In the genomic region with DNA sequence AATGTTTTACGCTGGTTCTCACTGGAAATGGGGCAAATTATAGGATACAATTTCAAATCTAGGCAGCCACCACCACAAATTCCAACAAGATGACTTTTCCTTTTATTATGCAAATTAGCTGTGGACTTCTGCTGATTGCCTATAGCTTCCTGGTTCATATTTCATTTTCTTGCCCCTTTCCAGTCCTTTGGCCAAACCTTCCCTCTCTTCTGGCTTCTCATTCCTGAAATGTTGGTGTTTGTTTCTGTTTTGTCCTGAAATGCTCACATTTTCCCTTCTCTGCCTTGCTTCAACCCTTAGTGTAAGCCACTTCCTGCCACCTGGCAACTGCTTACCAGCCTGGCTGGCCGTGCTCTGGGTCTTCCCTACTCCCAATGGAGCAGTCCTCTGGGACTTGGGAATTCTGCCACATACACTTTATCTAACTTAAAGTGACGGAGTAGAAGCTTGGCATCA, we compare ENCODE assay signal across 1 cellular context.
TF ChIP-seq lines count a peak whose summit lies in the region.

No MANE protein-coding gene starts in this region.

TF ChIP-seq in HEK293T, 16 proteins besides CTCF, POLR2A, EP300 and RAD21 (continued from another document):
- no peak for TF ChIP-seq PKNOX1 (IDR thresholded peaks at IDR 0.05)
- no peak for TF ChIP-seq SUZ12 (IDR thresholded peaks at IDR 0.05)
- no peak for TF ChIP-seq CTBP1 (IDR thresholded peaks at IDR 0.05; ENCODE audit: borderline replicate concordance)
- TF ChIP-seq NFRKB (IDR thresholded peaks at IDR 0.05), result no peak
- no peak for TF ChIP-seq LEF1 (IDR thresholded peaks at IDR 0.05; ENCODE audit: borderline replicate concordance)
- TF ChIP-seq FOXM1 (IDR thresholded peaks at IDR 0.05; ENCODE audit: borderline replicate concordance), result no peak
- TF ChIP-seq FOXA1 (IDR thresholded peaks at IDR 0.05), result no peak
- TF ChIP-seq HDGF (IDR thresholded peaks at IDR 0.05; ENCODE audit: borderline replicate concordance), result no peak
- TF ChIP-seq SP1 (IDR thresholded peaks at IDR 0.05), result no peak
- no peak for TF ChIP-seq ARNT (IDR thresholded peaks at IDR 0.05)
- no peak for TF ChIP-seq TARDBP (IDR thresholded peaks at IDR 0.05)
- no peak for TF ChIP-seq L3MBTL2 (conservative IDR thresholded peaks at IDR 0.05)
